ENCODE assay signal across 1 cellular context in genomic region chr1:54406339-54407181, GRCh38.
TF ChIP-seq lines count a peak whose summit lies in the region.

Gene SSBP3 (minus strand): TSS chr1:54406394.

TF ChIP-seq in K562, 482 proteins besides CTCF, POLR2A, EP300 and RAD21 (continued from another document and continues in another):
- TF ChIP-seq ZNF318 (IDR thresholded peaks at IDR 0.05; ENCODE audit: borderline replicate concordance in 1 of 2, low read depth in 1 of 2) = no peak
- TF ChIP-seq, protein P1, sequence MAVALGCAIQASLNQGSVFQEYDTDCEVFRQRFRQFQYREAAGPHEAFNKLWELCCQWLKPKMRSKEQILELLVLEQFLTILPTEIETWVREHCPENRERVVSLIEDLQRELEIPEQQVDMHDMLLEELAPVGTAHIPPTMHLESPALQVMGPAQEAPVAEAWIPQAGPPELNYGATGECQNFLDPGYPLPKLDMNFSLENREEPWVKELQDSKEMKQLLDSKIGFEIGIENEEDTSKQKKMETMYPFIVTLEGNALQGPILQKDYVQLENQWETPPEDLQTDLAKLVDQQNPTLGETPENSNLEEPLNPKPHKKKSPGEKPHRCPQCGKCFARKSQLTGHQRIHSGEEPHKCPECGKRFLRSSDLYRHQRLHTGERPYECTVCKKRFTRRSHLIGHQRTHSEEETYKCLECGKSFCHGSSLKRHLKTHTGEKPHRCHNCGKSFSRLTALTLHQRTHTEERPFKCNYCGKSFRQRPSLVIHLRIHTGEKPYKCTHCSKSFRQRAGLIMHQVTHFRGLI (CRISPR knock-in tag; IDR thresholded peaks at IDR 0.05) = no peak
- no peak for TF ChIP-seq ZSCAN32 (CRISPR knock-in tag; IDR thresholded peaks at IDR 0.05)
- no peak for TF ChIP-seq ZNF134 (CRISPR knock-in tag; conservative IDR thresholded peaks at IDR 0.05)
- TF ChIP-seq, protein P2, sequence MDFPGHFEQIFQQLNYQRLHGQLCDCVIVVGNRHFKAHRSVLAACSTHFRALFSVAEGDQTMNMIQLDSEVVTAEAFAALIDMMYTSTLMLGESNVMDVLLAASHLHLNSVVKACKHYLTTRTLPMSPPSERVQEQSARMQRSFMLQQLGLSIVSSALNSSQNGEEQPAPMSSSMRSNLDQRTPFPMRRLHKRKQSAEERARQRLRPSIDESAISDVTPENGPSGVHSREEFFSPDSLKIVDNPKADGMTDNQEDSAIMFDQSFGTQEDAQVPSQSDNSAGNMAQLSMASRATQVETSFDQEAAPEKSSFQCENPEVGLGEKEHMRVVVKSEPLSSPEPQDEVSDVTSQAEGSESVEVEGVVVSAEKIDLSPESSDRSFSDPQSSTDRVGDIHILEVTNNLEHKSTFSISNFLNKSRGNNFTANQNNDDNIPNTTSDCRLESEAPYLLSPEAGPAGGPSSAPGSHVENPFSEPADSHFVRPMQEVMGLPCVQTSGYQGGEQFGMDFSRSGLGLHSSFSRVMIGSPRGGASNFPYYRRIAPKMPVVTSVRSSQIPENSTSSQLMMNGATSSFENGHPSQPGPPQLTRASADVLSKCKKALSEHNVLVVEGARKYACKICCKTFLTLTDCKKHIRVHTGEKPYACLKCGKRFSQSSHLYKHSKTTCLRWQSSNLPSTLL (IDR thresholded peaks at IDR 0.05) = no peak
- no peak for TF ChIP-seq ZNF583 (CRISPR knock-in tag; IDR thresholded peaks at IDR 0.05)
- TF ChIP-seq ZNF561 (CRISPR knock-in tag; conservative IDR thresholded peaks at IDR 0.05) = 0 out of 2 replicates have a peak, but pooled peaks have one; percentile 10
- TF ChIP-seq ATF1 (CRISPR knock-in tag; IDR thresholded peaks at IDR 0.05) = no peak
- TF ChIP-seq ATF1 (tag; IDR thresholded peaks at IDR 0.05) = peak; percentile 68
- no peak for TF ChIP-seq ZNF785 (CRISPR knock-in tag; IDR thresholded peaks at IDR 0.05)
- TF ChIP-seq NR2C1 (IDR thresholded peaks at IDR 0.05) = no peak
- TF ChIP-seq NR2C1 (tag; IDR thresholded peaks at IDR 0.05) = no peak
- TF ChIP-seq, protein P3, sequence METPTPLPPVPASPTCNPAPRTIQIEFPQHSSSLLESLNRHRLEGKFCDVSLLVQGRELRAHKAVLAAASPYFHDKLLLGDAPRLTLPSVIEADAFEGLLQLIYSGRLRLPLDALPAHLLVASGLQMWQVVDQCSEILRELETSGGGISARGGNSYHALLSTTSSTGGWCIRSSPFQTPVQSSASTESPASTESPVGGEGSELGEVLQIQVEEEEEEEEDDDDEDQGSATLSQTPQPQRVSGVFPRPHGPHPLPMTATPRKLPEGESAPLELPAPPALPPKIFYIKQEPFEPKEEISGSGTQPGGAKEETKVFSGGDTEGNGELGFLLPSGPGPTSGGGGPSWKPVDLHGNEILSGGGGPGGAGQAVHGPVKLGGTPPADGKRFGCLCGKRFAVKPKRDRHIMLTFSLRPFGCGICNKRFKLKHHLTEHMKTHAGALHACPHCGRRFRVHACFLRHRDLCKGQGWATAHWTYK (CRISPR knock-in tag; IDR thresholded peaks at IDR 0.05) = peak; percentile 89
- no peak for TF ChIP-seq PTTG1 (tag; IDR thresholded peaks at IDR 0.05; ENCODE audit: low read depth)
- no peak for TF ChIP-seq ZNF354B (CRISPR knock-in tag; IDR thresholded peaks at IDR 0.05)
- TF ChIP-seq, protein P4, sequence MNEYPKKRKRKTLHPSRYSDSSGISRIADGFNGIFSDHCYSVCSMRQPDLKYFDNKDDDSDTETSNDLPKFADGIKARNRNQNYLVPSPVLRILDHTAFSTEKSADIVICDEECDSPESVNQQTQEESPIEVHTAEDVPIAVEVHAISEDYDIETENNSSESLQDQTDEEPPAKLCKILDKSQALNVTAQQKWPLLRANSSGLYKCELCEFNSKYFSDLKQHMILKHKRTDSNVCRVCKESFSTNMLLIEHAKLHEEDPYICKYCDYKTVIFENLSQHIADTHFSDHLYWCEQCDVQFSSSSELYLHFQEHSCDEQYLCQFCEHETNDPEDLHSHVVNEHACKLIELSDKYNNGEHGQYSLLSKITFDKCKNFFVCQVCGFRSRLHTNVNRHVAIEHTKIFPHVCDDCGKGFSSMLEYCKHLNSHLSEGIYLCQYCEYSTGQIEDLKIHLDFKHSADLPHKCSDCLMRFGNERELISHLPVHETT (CRISPR knock-in tag; conservative IDR thresholded peaks at IDR 0.05 in 1 of 2, IDR thresholded peaks at IDR 0.05 in 1 of 2) = no peak
- no peak for TF ChIP-seq XRCC5 (IDR thresholded peaks at IDR 0.05; ENCODE audit: low read depth, low read length)
- no peak for TF ChIP-seq HNRNPH1 (optimal IDR thresholded peaks at IDR 0.05; ENCODE audit: low read depth, low read length)
- TF ChIP-seq YY1 (IDR thresholded peaks at IDR 0.05; ENCODE audit: borderline replicate concordance in 1 of 3, control insufficient read depth in 1 of 3, extremely low read depth in 1 of 3, insufficient read depth in 3 of 3, insufficient read length in 1 of 3, insufficient replicate concordance in 2 of 3, low read depth in 1 of 3, low read length in 2 of 3) = peak in 1 of 3 experiments; percentile 48
- TF ChIP-seq ZNF707 (CRISPR knock-in tag; conservative IDR thresholded peaks at IDR 0.05) = no peak
- TF ChIP-seq RBFOX2 (IDR thresholded peaks at IDR 0.05; ENCODE audit: low read depth, low read length) = peak; percentile 82
- peak; percentile 70 for TF ChIP-seq ATF7 (IDR thresholded peaks at IDR 0.05)
- TF ChIP-seq PATZ1 (CRISPR knock-in tag; IDR thresholded peaks at IDR 0.05; ENCODE audit: borderline replicate concordance) = no peak
- TF ChIP-seq POU5F1 (IDR thresholded peaks at IDR 0.05; ENCODE audit: borderline replicate concordance, low read depth, low read length, partially characterized antibody) = no peak
- TF ChIP-seq ZNF197 (CRISPR knock-in tag; IDR thresholded peaks at IDR 0.05; ENCODE audit: low read depth) = no peak
- no peak for TF ChIP-seq NUFIP1 (IDR thresholded peaks at IDR 0.05; ENCODE audit: partially characterized antibody)
- no peak for TF ChIP-seq ZNF124 (CRISPR knock-in tag; IDR thresholded peaks at IDR 0.05)
- TF ChIP-seq FOXP1 (CRISPR knock-in tag; IDR thresholded peaks at IDR 0.05) = no peak
- TF ChIP-seq, protein P5, sequence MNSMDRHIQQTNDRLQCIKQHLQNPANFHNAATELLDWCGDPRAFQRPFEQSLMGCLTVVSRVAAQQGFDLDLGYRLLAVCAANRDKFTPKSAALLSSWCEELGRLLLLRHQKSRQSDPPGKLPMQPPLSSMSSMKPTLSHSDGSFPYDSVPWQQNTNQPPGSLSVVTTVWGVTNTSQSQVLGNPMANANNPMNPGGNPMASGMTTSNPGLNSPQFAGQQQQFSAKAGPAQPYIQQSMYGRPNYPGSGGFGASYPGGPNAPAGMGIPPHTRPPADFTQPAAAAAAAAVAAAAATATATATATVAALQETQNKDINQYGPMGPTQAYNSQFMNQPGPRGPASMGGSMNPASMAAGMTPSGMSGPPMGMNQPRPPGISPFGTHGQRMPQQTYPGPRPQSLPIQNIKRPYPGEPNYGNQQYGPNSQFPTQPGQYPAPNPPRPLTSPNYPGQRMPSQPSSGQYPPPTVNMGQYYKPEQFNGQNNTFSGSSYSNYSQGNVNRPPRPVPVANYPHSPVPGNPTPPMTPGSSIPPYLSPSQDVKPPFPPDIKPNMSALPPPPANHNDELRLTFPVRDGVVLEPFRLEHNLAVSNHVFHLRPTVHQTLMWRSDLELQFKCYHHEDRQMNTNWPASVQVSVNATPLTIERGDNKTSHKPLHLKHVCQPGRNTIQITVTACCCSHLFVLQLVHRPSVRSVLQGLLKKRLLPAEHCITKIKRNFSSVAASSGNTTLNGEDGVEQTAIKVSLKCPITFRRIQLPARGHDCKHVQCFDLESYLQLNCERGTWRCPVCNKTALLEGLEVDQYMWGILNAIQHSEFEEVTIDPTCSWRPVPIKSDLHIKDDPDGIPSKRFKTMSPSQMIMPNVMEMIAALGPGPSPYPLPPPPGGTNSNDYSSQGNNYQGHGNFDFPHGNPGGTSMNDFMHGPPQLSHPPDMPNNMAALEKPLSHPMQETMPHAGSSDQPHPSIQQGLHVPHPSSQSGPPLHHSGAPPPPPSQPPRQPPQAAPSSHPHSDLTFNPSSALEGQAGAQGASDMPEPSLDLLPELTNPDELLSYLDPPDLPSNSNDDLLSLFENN (IDR thresholded peaks at IDR 0.05; ENCODE audit: low read depth in 2 of 2, low read length in 2 of 2) = 0 out of 4 replicates have a peak, but pooled peaks of 1 of the 2 experiments have one; percentile 17
- TF ChIP-seq U2AF1 (optimal IDR thresholded peaks at IDR 0.05; ENCODE audit: low read depth, low read length) = no peak
- no peak for TF ChIP-seq POLR2AphosphoS2 (IDR thresholded peaks at IDR 0.05; ENCODE audit: low read length)
- TF ChIP-seq KLF13 (tag; IDR thresholded peaks at IDR 0.05; ENCODE audit: borderline replicate concordance, low read depth) = peak; percentile 51; the same call in 1 of the 2 replicates
- TF ChIP-seq, protein P6, sequence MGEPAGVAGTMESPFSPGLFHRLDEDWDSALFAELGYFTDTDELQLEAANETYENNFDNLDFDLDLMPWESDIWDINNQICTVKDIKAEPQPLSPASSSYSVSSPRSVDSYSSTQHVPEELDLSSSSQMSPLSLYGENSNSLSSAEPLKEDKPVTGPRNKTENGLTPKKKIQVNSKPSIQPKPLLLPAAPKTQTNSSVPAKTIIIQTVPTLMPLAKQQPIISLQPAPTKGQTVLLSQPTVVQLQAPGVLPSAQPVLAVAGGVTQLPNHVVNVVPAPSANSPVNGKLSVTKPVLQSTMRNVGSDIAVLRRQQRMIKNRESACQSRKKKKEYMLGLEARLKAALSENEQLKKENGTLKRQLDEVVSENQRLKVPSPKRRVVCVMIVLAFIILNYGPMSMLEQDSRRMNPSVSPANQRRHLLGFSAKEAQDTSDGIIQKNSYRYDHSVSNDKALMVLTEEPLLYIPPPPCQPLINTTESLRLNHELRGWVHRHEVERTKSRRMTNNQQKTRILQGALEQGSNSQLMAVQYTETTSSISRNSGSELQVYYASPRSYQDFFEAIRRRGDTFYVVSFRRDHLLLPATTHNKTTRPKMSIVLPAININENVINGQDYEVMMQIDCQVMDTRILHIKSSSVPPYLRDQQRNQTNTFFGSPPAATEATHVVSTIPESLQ (CRISPR knock-in tag; IDR thresholded peaks at IDR 0.05) = peak; percentile 66; the same call in 1 of the 2 replicates
- TF ChIP-seq ZNF778 (CRISPR knock-in tag; IDR thresholded peaks at IDR 0.05) = no peak
- TF ChIP-seq ZFP36 (IDR thresholded peaks at IDR 0.05; ENCODE audit: low read depth, low read length, partially characterized antibody) = no peak
